Comparison of ENCODE assay signal across 22 cellular contexts in the genomic region with DNA sequence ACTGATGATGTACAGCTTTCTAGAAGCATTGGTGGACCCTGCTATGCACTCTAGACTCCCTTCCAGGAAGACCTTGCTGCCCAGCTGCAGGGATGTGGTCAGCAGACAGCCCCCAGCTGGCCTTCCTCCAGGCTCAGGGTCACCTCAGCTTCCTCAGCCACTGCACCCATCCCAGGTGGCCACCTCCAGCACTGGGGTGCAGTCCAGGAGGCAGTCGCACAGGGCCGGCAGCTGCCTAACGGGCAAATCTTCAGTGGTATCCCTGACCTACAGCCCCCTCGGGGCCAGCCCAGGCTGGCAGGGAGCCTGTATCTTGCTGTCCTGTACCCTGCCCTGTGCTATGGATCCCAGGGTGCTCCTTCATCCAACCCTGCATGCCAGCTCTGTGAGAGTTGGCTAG.
DNase-seq lines count a peak whose midpoint lies in the region; FAIRE-seq and TF ChIP-seq lines count a peak whose summit lies in the region.
"Had no signal": no experiment of that assay in that cellular context is flagged by ENCODE, and none has a peak within 500 bp of the region (broad histone marks: within the 10 kb centered on the region; RNA-seq: fewer than 3 reads in every experiment).

No MANE protein-coding gene starts in this region.

- TF ChIP-seq POLR2A in H1 (IDR thresholded peaks at IDR 0.05; ENCODE audit: control extremely low read depth in 1 of 2, low read depth in 2 of 2, low read length in 2 of 2) = no peak

- no peak for TF ChIP-seq CTCF in left ventricle myocardium inferior (IDR thresholded peaks at IDR 0.05; ENCODE audit: borderline replicate concordance)
- no peak for TF ChIP-seq CTCF in right atrium auricular region (IDR thresholded peaks at IDR 0.05)
- no peak for TF ChIP-seq CTCF in H1 (IDR thresholded peaks at IDR 0.05; ENCODE audit: control extremely low read depth in 1 of 3, insufficient read depth in 1 of 3, low read depth in 1 of 3, low read length in 3 of 3)
- TF ChIP-seq CTCF in neural crest cell (conservative IDR thresholded peaks at IDR 0.05) = no peak
- no peak for TF ChIP-seq CTCF in type B pancreatic cell (conservative IDR thresholded peaks at IDR 0.05)

- peak overlapping the region; percentile 41 for H4K5ac ChIP-seq in H1 (ENCODE audit: insufficient read length, low read depth, low read length)

- H3K4me1 ChIP-seq in left ventricle myocardium inferior (peaks cover 34% of the 10 kb centered on the region), right atrium auricular region (peaks cover 0 to 18% of the 10 kb centered on the region in 2 donors), H1 (replicated peaks in 1 of 4; ENCODE audit: control insufficient read depth in 3 of 4, insufficient read depth in 4 of 4, low read length in 3 of 4) (peaks cover 0 to 11% (median 4%) of the 10 kb centered on the region in 4 experiments; a peak in 4 of 7 replicates)

- peak overlapping the region; percentile 52 for H3K18ac ChIP-seq in H1 (ENCODE audit: extremely low read depth, low read length)

- H3K9me3 ChIP-seq in left ventricle myocardium inferior (replicated peaks) (no peaks in the 10 kb centered on the region), right atrium auricular region (no peaks in the 10 kb centered on the region), H1 (ENCODE audit: insufficient read depth in 2 of 2, low read depth in 1 of 2, low read length in 1 of 2) (no peaks in the 10 kb centered on the region)
- H3K9me3 ChIP-seq: lower lobe of right lung had no signal

- peaks cover 10% of the 10 kb centered on the region for H3K4me1 Mint-ChIP-seq in neural crest cell
- peaks cover 10% of the 10 kb centered on the region for H3K4me1 Mint-ChIP-seq in type B pancreatic cell (ENCODE audit: unreplicated experiment)

- no peak overlapping the region for H3K14ac ChIP-seq in H1 (ENCODE audit: insufficient read length)

- H3K9me3 Mint-ChIP-seq in neural crest cell (no peaks in the 10 kb centered on the region), type B pancreatic cell (no peaks in the 10 kb centered on the region)
- H3K9me3 Mint-ChIP-seq: activated naive CD8-positive, alpha-beta T cell treated with anti-CD3 and anti-CD28 coated beads, Interleukin-2, amount 50 U/mL, for 24 hours had no signal

- no peaks in the 10 kb centered on the region for H3K23me2 ChIP-seq in H1 (ENCODE audit: low read depth, low read length)

- H2BK120ac ChIP-seq in H1 (replicated peaks; ENCODE audit: low read depth, low read length) = peak overlapping the region; percentile 93

- H2AFZ ChIP-seq in H1 (ENCODE audit: low read length) = no peak overlapping the region

- no CpG with 5 or more reads among the region's 4 CpGs for WGBS in H1 (ENCODE audit: extremely low coverage in 1 of 2, insufficient coverage in 1 of 2, insufficient read length in 1 of 2, insufficient replicate concordance in 2 of 2, low coverage in 1 of 2, low lambda C conversion rate in 2 of 2, missing lambda C conversion rate in 1 of 2), 2 experiments

- H3K4ac ChIP-seq in H1 (replicated peaks; ENCODE audit: insufficient read length, low read depth, low read length) = peak overlapping the region; percentile 83

- H4K20me1 ChIP-seq in H1 (replicated peaks in 1 of 2; ENCODE audit: control insufficient read depth in 1 of 2, insufficient read depth in 2 of 2, low read length in 2 of 2) = no peaks in the 10 kb centered on the region

- peak overlapping the region; percentile 98 for H4K91ac ChIP-seq in H1 (replicated peaks; ENCODE audit: insufficient read length, low read length)

- peak overlapping the region; percentile 40; the same call in 1 of the 2 replicates for H2BK12ac ChIP-seq in H1 (ENCODE audit: low read depth, low read length)

- no peaks in the 10 kb centered on the region for H3K79me2 ChIP-seq in H1 (ENCODE audit: control insufficient read depth in 1 of 2, insufficient read depth in 2 of 2, low read length in 2 of 2)

- FAIRE-seq in H1 (lab: Jason Lieb, UNC) = no peak
- FAIRE-seq: H54, K562, kidney had no signal

- no peaks in the 10 kb centered on the region for H3K79me1 ChIP-seq in H1 (ENCODE audit: low read depth, low read length)

- no peak overlapping the region for H3K56ac ChIP-seq in H1 (replicated peaks; ENCODE audit: insufficient read length, low read depth, low read length)

- POLR2A ChIA-PET in H1 (lab: Charles Lee; ENCODE audit: partially characterized antibody) = interaction anchor here (2.3 kb wide), 2 partner anchors 9 to 82 kb away, joined by 9 read pairs; partner anchors contain the start of gene GADD45G

- H3K36me3 Mint-ChIP-seq in neural crest cell (ENCODE audit: low read depth) (no peaks in the 10 kb centered on the region), type B pancreatic cell (no peaks in the 10 kb centered on the region)

- no peak overlapping the region for H2BK15ac ChIP-seq in H1 (ENCODE audit: low read length)

- no peak overlapping the region for H3K4me3 ChIP-seq in left ventricle myocardium inferior
- no peak overlapping the region for H3K4me3 ChIP-seq in right atrium auricular region
- H3K4me3 ChIP-seq in H1 (ENCODE audit: extremely low read depth in 1 of 4, insufficient read depth in 2 of 4, low read depth in 3 of 4, low read length in 4 of 4) = no peak overlapping the region
- H3K4me3 ChIP-seq: K562, lower lobe of right lung had no signal

- no peak overlapping the region for H3K9ac ChIP-seq in H1 (replicated peaks in 1 of 4; ENCODE audit: extremely low read depth in 1 of 4, low read depth in 3 of 4, low read length in 3 of 4)

- CTCF ChIA-PET in H1 (lab: Charles Lee; ENCODE audit: partially characterized antibody) = interaction anchor here (0.7 to 3.0 kb wide), 6 partner anchors 9 to 411 kb away, joined by 3 to 9 read pairs (median 4); no protein-coding TSS in a partner anchor

- peak overlapping the region; percentile 94 for H3K27ac Mint-ChIP-seq in neural crest cell (ENCODE audit: unreplicated experiment)
- peak overlapping the region; percentile 73 for H3K27ac Mint-ChIP-seq in type B pancreatic cell
- H3K27ac Mint-ChIP-seq: activated CD4-positive, alpha-beta T cell treated with anti-CD3 and anti-CD28 coated beads for 36 hours; activated naive CD8-positive, alpha-beta T cell treated with anti-CD3 and anti-CD28 coated beads, Interleukin-2, amount 50 U/mL, for 24 hours; B cell; nephron progenitor cell had no signal

- no peak for TF ChIP-seq RAD21 in H1 (IDR thresholded peaks at IDR 0.05 in 1 of 2, conservative IDR thresholded peaks at IDR 0.05 in 1 of 2; ENCODE audit: low read depth in 2 of 2, low read length in 2 of 2)

- H3K27me3 ChIP-seq in left ventricle myocardium inferior (ENCODE audit: low read depth) (no peaks in the 10 kb centered on the region), right atrium auricular region (no peaks in the 10 kb centered on the region), H1 (replicated peaks in 1 of 4; ENCODE audit: control insufficient read depth in 3 of 4, extremely low read depth in 1 of 4, insufficient read depth in 3 of 4, low read length in 3 of 4) (no peaks in the 10 kb centered on the region)

- intact Hi-C loops in left ventricle myocardium inferior (cut with micrococcal nuclease) = no loop called here

- H3K4me3 Mint-ChIP-seq in neural crest cell (no peak overlapping the region), type B pancreatic cell (peak overlapping the region; percentile 24)
- H3K4me3 Mint-ChIP-seq: activated CD4-positive, alpha-beta T cell treated with anti-CD3 and anti-CD28 coated beads for 36 hours; activated naive CD8-positive, alpha-beta T cell treated with anti-CD3 and anti-CD28 coated beads, Interleukin-2, amount 50 U/mL, for 24 hours; B cell; nephron progenitor cell had no signal

- H2BK20ac ChIP-seq in H1 (ENCODE audit: low read length) = peak overlapping the region; percentile 91

- H2BK5ac ChIP-seq in H1 (ENCODE audit: low read depth, low read length) = peak overlapping the region; percentile 94; the same call in 1 of the 2 replicates

- H3K27ac ChIP-seq in left ventricle myocardium inferior (replicated peaks) (peak overlapping the region; percentile 94), right atrium auricular region (peak overlapping the region in 1 of 2 donors; percentile 88), H1 (ENCODE audit: low read depth, low read length) (no peak overlapping the region)

- peak overlapping the region; percentile 32; the same call in 1 of the 2 replicates for H2AK5ac ChIP-seq in H1 (ENCODE audit: low read depth, low read length)

- H3K27me3 Mint-ChIP-seq in neural crest cell (ENCODE audit: low read depth) = peaks cover 73% of the 10 kb centered on the region
- H3K27me3 Mint-ChIP-seq in type B pancreatic cell = no peaks in the 10 kb centered on the region
- H3K27me3 Mint-ChIP-seq: activated CD4-positive, alpha-beta T cell treated with anti-CD3 and anti-CD28 coated beads for 36 hours; B cell had no signal

- H3K36me3 ChIP-seq in left ventricle myocardium inferior (no peaks in the 10 kb centered on the region), right atrium auricular region (no peaks in the 10 kb centered on the region), H1 (ENCODE audit: control insufficient read depth in 2 of 4, insufficient read depth in 4 of 4, low read length in 3 of 4) (no peaks in the 10 kb centered on the region)
- H3K36me3 ChIP-seq: lower lobe of right lung had no signal

- no peak overlapping the region for H3K4me2 ChIP-seq in H1 (ENCODE audit: insufficient read depth in 1 of 2, low read depth in 2 of 2, low read length in 2 of 2)

- DNase-seq in left ventricle myocardium inferior (no peak), right atrium auricular region (ENCODE audit: low spot score) (no peak), H1 (ENCODE audit: low read depth in 1 of 2, low spot score in 2 of 2) (no peak), neural crest cell (ENCODE audit: low read depth, low spot score) (no peak), type B pancreatic cell (ENCODE audit: extremely low spot score, unreplicated experiment) (no peak), DMS114 treated with DMSO at 0.1 percent for 48 hours (lab: John Stamatoyannopoulos, UW; ENCODE audit: unreplicated experiment) (no peak), A172 (ENCODE audit: low spot score) (no peak)
- no peak for DNase-seq in stimulated activated CD8-positive, alpha-beta memory T cell treated with anti-CD3 and anti-CD28 coated beads, Interleukin-4, amount 100 ng/mL, for 48 hours
- DNase-seq: activated CD4-positive, alpha-beta T cell treated with anti-CD3 and anti-CD28 coated beads for 36 hours; activated effector memory CD4-positive, alpha-beta T cell treated with anti-CD3 and anti-CD28 coated beads, Interleukin-2, amount 50 U/mL, for 16 hours; activated naive CD8-positive, alpha-beta T cell treated with anti-CD3 and anti-CD28 coated beads, Interleukin-2, amount 50 U/mL, for 24 hours; GDM1; kidney; lower lobe of right lung; NCI-H1930; NCI-H226; nephron progenitor cell; stimulated activated CD4-positive, alpha-beta T cell treated with anti-CD3 and anti-CD28 coated beads, Interleukin-15, amount 100 ng/mL, for 24 hours; stimulated activated naive CD8-positive, alpha-beta T cell treated with anti-CD3 and anti-CD28 coated beads, Interleukin-15, Interleukin-2, amounts not matched to agents 100 U/mL and 50 U/mL, for 24 hours had no signal

- no peak overlapping the region for H3K23ac ChIP-seq in H1 (ENCODE audit: insufficient read length)

- TF ChIP-seq EP300 in H1 (IDR thresholded peaks at IDR 0.05; ENCODE audit: borderline replicate concordance in 1 of 2, low read depth in 2 of 2, low read length in 2 of 2) = no peak

- H4K8ac ChIP-seq in H1 (ENCODE audit: extremely low read depth, insufficient read depth, low read length) = peak overlapping the region; percentile 58

TF ChIP-seq in H1, 55 proteins besides CTCF, POLR2A, EP300 and RAD21 (continues in another document):
- TF ChIP-seq HDAC6 (IDR thresholded peaks at IDR 0.05; ENCODE audit: low read depth, low read length) = no peak
